ENCODE assay signal across 8 cellular contexts in genomic region chr17:9022553-9023388, GRCh38. TPM values are rescaled to one million over a fixed set of nuclear protein-coding genes. Genes with fewer than 3 reads are reported as not detected.
DNase-seq lines count a peak whose midpoint lies in the region; ATAC-seq, FAIRE-seq and TF ChIP-seq lines count a peak whose summit lies in the region.

No MANE protein-coding gene starts in this region.

- H3K4me1 ChIP-seq in muscle layer of duodenum (ENCODE audit: control insufficient read depth in 1 of 2, insufficient read depth in 2 of 2, low read length in 2 of 2): peaks cover 0 to 41% of the 10 kb centered on the region in 2 donors

- peaks cover 0 to 91% (median 55%) of the 10 kb centered on the region in 45 donors for H3K27me3 ChIP-seq in dorsolateral prefrontal cortex
- no peaks in the 10 kb centered on the region for H3K27me3 ChIP-seq in muscle layer of duodenum (ENCODE audit: low read depth, low read length)

- DNase-seq in stimulated activated CD4-positive, alpha-beta T cell treated with anti-CD3 and anti-CD28 coated beads, Interleukin-4, amount 100 ng/mL, for 1 hour: peak; percentile 25
- no peak for DNase-seq in stimulated activated CD4-positive, alpha-beta T cell treated with anti-CD3 and anti-CD28 coated beads, Interleukin-2, amount 100 ng/mL, for 48 hours
- DNase-seq in dorsolateral prefrontal cortex (no peak), urothelium cell line (ENCODE audit: low spot score) (no peak), COLO668 (lab: John Stamatoyannopoulos, UW; ENCODE audit: unreplicated experiment) (no peak), ureter (ENCODE audit: low spot score) (no peak)

- no peaks in the 10 kb centered on the region for H3K9me3 ChIP-seq in muscle layer of duodenum (ENCODE audit: control insufficient read depth in 1 of 2, low read length in 2 of 2)

- H3K4me3 ChIP-seq in dorsolateral prefrontal cortex (peak overlapping the region in 58 of 59 donors; percentile 17 to 73 (median 56)), muscle layer of duodenum (ENCODE audit: low read depth in 1 of 2, low read length in 2 of 2) (peak overlapping the region; percentile 47 to 92)

- no peaks in the 10 kb centered on the region for H3K36me3 ChIP-seq in muscle layer of duodenum (ENCODE audit: control insufficient read depth in 1 of 2, insufficient read depth in 2 of 2, low read length in 2 of 2)

- no peak for TF ChIP-seq CTCF in dorsolateral prefrontal cortex (IDR thresholded peaks at IDR 0.05 in 54 of 56, conservative IDR thresholded peaks at IDR 0.05 in 2 of 56; ENCODE audit: low read depth in 1 of 56, partially characterized antibody in 56 of 56)

- no peak for FAIRE-seq in urothelium cell line (lab: Jason Lieb, UNC)

- no peak for ATAC-seq in HG02852 (IDR thresholded peaks at IDR 0.05; ENCODE audit: unreplicated experiment)

- peak overlapping the region in 1 of 59 donors; percentile 41 for H3K27ac ChIP-seq in dorsolateral prefrontal cortex
- H3K27ac ChIP-seq in muscle layer of duodenum (ENCODE audit: low read length): no peak overlapping the region

- intact Hi-C loops in dorsolateral prefrontal cortex (cut with DNase I): no loop called here

RNA-seq across cellular contexts. Expression of gene NTN1, which starts 1.5 kb away (rescaled TPM):
- total RNA-seq in dorsolateral prefrontal cortex (1 to 10 TPM; 2.2 to 9.8 (median 4.0) TPM), ureter (14.4 TPM)

RNA-seq across cellular contexts. Expression of gene PIK3R5, which starts 57.3 kb away (rescaled TPM):
- total RNA-seq in dorsolateral prefrontal cortex (10 to 100 TPM in 3 of 120 experiments, 1 to 10 TPM in 117; 1.0 to 14.8 (median 4.9) TPM), ureter (8.4 TPM)
